ENCODE assay signal across 21 cellular contexts in the genomic region with DNA sequence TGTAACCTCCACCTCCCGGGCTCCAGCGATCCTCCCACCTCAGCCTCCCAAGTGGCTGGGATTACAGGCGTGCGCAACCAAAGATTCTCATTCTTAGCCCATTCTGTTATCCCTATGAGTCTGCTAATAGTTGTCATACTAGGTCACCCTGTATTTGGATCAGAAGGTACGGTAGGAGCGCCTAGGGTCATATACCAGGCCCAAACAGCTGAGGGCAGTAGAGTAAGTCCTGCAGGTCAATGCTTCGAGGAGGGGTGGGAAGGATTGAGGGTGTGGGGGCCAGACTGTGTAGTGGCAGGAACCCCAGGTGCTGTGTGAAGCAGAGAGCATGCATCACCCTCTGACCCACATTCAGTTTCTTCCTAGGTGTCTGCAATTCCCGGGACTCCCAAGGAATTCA. TPM values are rescaled to one million over a fixed set of nuclear protein-coding genes. Genes with fewer than 3 reads are reported as not detected.
A peak's percentile ranks its signal among the peaks of the same experiment; 100 is the strongest.
DNase-seq lines count a peak whose midpoint lies in the region; ATAC-seq and TF ChIP-seq lines count a peak whose summit lies in the region.
"Had no signal": no experiment of that assay in that cellular context is flagged by ENCODE, and none has a peak within 500 bp of the region (broad histone marks: within the 10 kb centered on the region; RNA-seq: fewer than 3 reads in every experiment).

No MANE protein-coding gene starts in this region.

- peaks cover 17% of the 10 kb centered on the region for H3K4me1 ChIP-seq in OCI-LY3 (ENCODE audit: low read length)
- no peaks in the 10 kb centered on the region for H3K4me1 ChIP-seq in neural progenitor cell
- H3K4me1 ChIP-seq in PC-9 (replicated peaks; ENCODE audit: insufficient read depth), result no peaks in the 10 kb centered on the region
- H3K4me1 ChIP-seq: ascending aorta, testis had no signal

- H2AFZ ChIP-seq in OCI-LY3 (ENCODE audit: low read depth, low read length) (no peak overlapping the region), neural progenitor cell (replicated peaks) (no peak overlapping the region), PC-9 (no peak overlapping the region)

- H3K27me3 Mint-ChIP-seq in CD4-positive, alpha-beta T cell, result no peaks in the 10 kb centered on the region
- peaks cover 9% of the 10 kb centered on the region for H3K27me3 Mint-ChIP-seq in neural progenitor cell (ENCODE audit: insufficient read depth, low read depth)
- H3K27me3 Mint-ChIP-seq: activated naive CD8-positive, alpha-beta T cell treated with anti-CD3 and anti-CD28 coated beads, Interleukin-2, amount 10 ng/mL, durations not matched to agents 7 days and 5 days had no signal

- POLR2A ChIA-PET in CD4-positive, alpha-beta T cell (lab: Charles Lee), result interaction anchor here (0.9 to 1.5 kb wide), 2 partner anchors 54 to 56 kb away, joined by 3 to 6 read pairs; a partner anchor contains a TSS
- POLR2A ChIA-PET in PC-9 (lab: Charles Lee; ENCODE audit: unreplicated experiment), result no interaction called here

- DNase-seq in CD4-positive, alpha-beta T cell, result no peak
- DNase-seq in neural progenitor cell (ENCODE audit: low spot score) (no peak), PC-9 (no peak), Right ventricle myocardium inferior (ENCODE audit: missing footprints) (no peak)
- no peak for DNase-seq in stimulated activated effector memory CD8-positive, alpha-beta T cell treated with anti-CD3 and anti-CD28 coated beads, Interleukin-12 subunit alpha, Interleukin-12 subunit beta, amount 100 ng/mL, for 72 hours (ENCODE audit: low spot score in 2 of 2)
- DNase-seq: SIG-M5 had no signal

- peaks cover 31% of the 10 kb centered on the region for H3K4me1 Mint-ChIP-seq in CD4-positive, alpha-beta T cell (ENCODE audit: low read depth)
- peaks cover 6% of the 10 kb centered on the region for H3K4me1 Mint-ChIP-seq in neural progenitor cell
- peaks cover 16% of the 10 kb centered on the region for H3K4me1 Mint-ChIP-seq in stimulated activated effector memory CD8-positive, alpha-beta T cell treated with anti-CD3 and anti-CD28 coated beads, Interleukin-12 subunit alpha, Interleukin-12 subunit beta, amount 100 ng/mL, for 72 hours

- H3K4me2 ChIP-seq in OCI-LY3 (ENCODE audit: low read length) (no peak overlapping the region), neural progenitor cell (no peak overlapping the region), PC-9 (no peak overlapping the region)

- H3K4me3 Mint-ChIP-seq in CD4-positive, alpha-beta T cell, result peak overlapping the region; percentile 36
- no peak overlapping the region for H3K4me3 Mint-ChIP-seq in neural progenitor cell
- H3K4me3 Mint-ChIP-seq in stimulated activated effector memory CD8-positive, alpha-beta T cell treated with anti-CD3 and anti-CD28 coated beads, Interleukin-12 subunit alpha, Interleukin-12 subunit beta, amount 100 ng/mL, for 72 hours, result no peak overlapping the region
- H3K4me3 Mint-ChIP-seq: activated naive CD8-positive, alpha-beta T cell treated with anti-CD3 and anti-CD28 coated beads, Interleukin-2, amount 10 ng/mL, durations not matched to agents 7 days and 5 days; immature natural killer cell; natural killer cell had no signal

- no peaks in the 10 kb centered on the region for H3K36me3 ChIP-seq in OCI-LY3 (replicated peaks; ENCODE audit: low read depth, low read length)
- no peaks in the 10 kb centered on the region for H3K36me3 ChIP-seq in neural progenitor cell
- no peaks in the 10 kb centered on the region for H3K36me3 ChIP-seq in PC-9 (ENCODE audit: low read depth)
- H3K36me3 ChIP-seq: ascending aorta, MG63 had no signal

- H3F3A ChIP-seq in neural progenitor cell (ENCODE audit: low read depth) (no peaks in the 10 kb centered on the region), PC-9 (ENCODE audit: insufficient read depth, low read depth) (peaks cover 16% of the 10 kb centered on the region; the same call in 1 of the 2 replicates)

- no peak for TF ChIP-seq CTCF in CD4-positive, alpha-beta T cell (IDR thresholded peaks at IDR 0.05)
- TF ChIP-seq CTCF in GM12872 (IDR thresholded peaks at IDR 0.05; ENCODE audit: insufficient read depth, low read depth, low read length) (peak; percentile 41; the same call in 1 of the 3 replicates), OCI-LY3 (IDR thresholded peaks at IDR 0.05; ENCODE audit: low read depth, low read length) (peak; percentile 33), neural progenitor cell (IDR thresholded peaks at IDR 0.05) (no peak), PC-9 (conservative IDR thresholded peaks at IDR 0.05) (no peak)

- H3K27me3 ChIP-seq in CD4-positive, alpha-beta T cell (ENCODE audit: control insufficient read depth, insufficient read depth, low read length), result no peaks in the 10 kb centered on the region
- no peaks in the 10 kb centered on the region for H3K27me3 ChIP-seq in OCI-LY3 (ENCODE audit: low read depth, low read length)
- no peaks in the 10 kb centered on the region for H3K27me3 ChIP-seq in neural progenitor cell
- H3K27me3 ChIP-seq in PC-9 (ENCODE audit: insufficient read depth, low read depth), result no peaks in the 10 kb centered on the region
- H3K27me3 ChIP-seq: ascending aorta, MG63, testis had no signal

- no TSS peak for BruUV-seq in PC-9 (replicated peaks; lab: Mats Ljungman, UMichigan)

- H3K4me3 ChIP-seq in OCI-LY3 (ENCODE audit: low read length) (no peak overlapping the region), neural progenitor cell (no peak overlapping the region), PC-9 (no peak overlapping the region)
- H3K4me3 ChIP-seq: ascending aorta, lung, MG63, testis had no signal

- no peaks in the 10 kb centered on the region for H4K20me1 ChIP-seq in OCI-LY3 (ENCODE audit: insufficient read depth, low read length)
- H4K20me1 ChIP-seq in neural progenitor cell (ENCODE audit: low read depth), result no peaks in the 10 kb centered on the region
- H4K20me1 ChIP-seq in PC-9 (ENCODE audit: insufficient read depth), result no peaks in the 10 kb centered on the region

- no peaks in the 10 kb centered on the region for H3K9me3 Mint-ChIP-seq in CD4-positive, alpha-beta T cell
- H3K9me3 Mint-ChIP-seq in neural progenitor cell, result peaks cover 7% of the 10 kb centered on the region
- no peaks in the 10 kb centered on the region for H3K9me3 Mint-ChIP-seq in stimulated activated effector memory CD8-positive, alpha-beta T cell treated with anti-CD3 and anti-CD28 coated beads, Interleukin-12 subunit alpha, Interleukin-12 subunit beta, amount 100 ng/mL, for 72 hours
- H3K9me3 Mint-ChIP-seq: activated naive CD8-positive, alpha-beta T cell treated with anti-CD3 and anti-CD28 coated beads, Interleukin-2, amount 10 ng/mL, durations not matched to agents 7 days and 5 days; immature natural killer cell had no signal

- H3K9ac ChIP-seq in OCI-LY3 (ENCODE audit: low read length) (no peak overlapping the region), neural progenitor cell (no peak overlapping the region)

- H3K79me2 ChIP-seq in OCI-LY3 (ENCODE audit: low read length) (peaks cover 3% of the 10 kb centered on the region; the same call in 1 of the 2 replicates), neural progenitor cell (ENCODE audit: low read depth) (no peaks in the 10 kb centered on the region), PC-9 (ENCODE audit: low read depth) (no peaks in the 10 kb centered on the region)

- H3K27ac ChIP-seq in CD4-positive, alpha-beta T cell (ENCODE audit: low read depth, low read length), result no peak overlapping the region
- H3K27ac ChIP-seq in OCI-LY3 (ENCODE audit: low read length) (no peak overlapping the region), neural progenitor cell (no peak overlapping the region), PC-9 (no peak overlapping the region)
- H3K27ac ChIP-seq: ascending aorta, testis had no signal

- no peaks in the 10 kb centered on the region for H3K9me3 ChIP-seq in CD4-positive, alpha-beta T cell (ENCODE audit: control insufficient read depth, low read length)
- H3K9me3 ChIP-seq in OCI-LY3 (ENCODE audit: insufficient read depth, low read length) (no peaks in the 10 kb centered on the region), neural progenitor cell (ENCODE audit: low read depth) (no peaks in the 10 kb centered on the region), PC-9 (ENCODE audit: insufficient read depth, low read depth) (no peaks in the 10 kb centered on the region)
- H3K9me3 ChIP-seq: ascending aorta, MG63, testis had no signal

- H3K27ac Mint-ChIP-seq in CD4-positive, alpha-beta T cell, result no peak overlapping the region
- peak overlapping the region; percentile 85 for H3K27ac Mint-ChIP-seq in neural progenitor cell
- no peak overlapping the region for H3K27ac Mint-ChIP-seq in stimulated activated effector memory CD8-positive, alpha-beta T cell treated with anti-CD3 and anti-CD28 coated beads, Interleukin-12 subunit alpha, Interleukin-12 subunit beta, amount 100 ng/mL, for 72 hours
- H3K27ac Mint-ChIP-seq: activated naive CD8-positive, alpha-beta T cell treated with anti-CD3 and anti-CD28 coated beads, Interleukin-2, amount 10 ng/mL, durations not matched to agents 7 days and 5 days had no signal

- intact Hi-C loops in CD4-positive, alpha-beta T cell (cut with DNase I, micrococcal nuclease), result no loop called here
- intact Hi-C loops in PC-9 (cut with micrococcal nuclease; ENCODE audit: unreplicated experiment), result loop anchor here (2.0 to 5.0 kb wide), 4 partner anchors 34 to 711 kb away; a partner anchor contains a TSS
- intact Hi-C loops in Right ventricle myocardium inferior (cut with DNase I), result loop anchor here (5.0 kb wide), 1 partner anchor 36 kb away; a partner anchor contains a TSS

- H3K9me2 ChIP-seq in PC-9 (ENCODE audit: insufficient read depth), result no peaks in the 10 kb centered on the region

- no peak for ATAC-seq in CD4-positive, alpha-beta T cell (ENCODE audit: poor library complexity)
- no peak for ATAC-seq in stimulated activated effector memory CD8-positive, alpha-beta T cell treated with anti-CD3 and anti-CD28 coated beads, Interleukin-12 subunit alpha, Interleukin-12 subunit beta, amount 100 ng/mL, for 72 hours
- ATAC-seq in Right ventricle myocardium inferior, result no peak

- peaks cover 24% of the 10 kb centered on the region for H3K36me3 Mint-ChIP-seq in CD4-positive, alpha-beta T cell (ENCODE audit: low read depth)
- peaks cover 1% of the 10 kb centered on the region for H3K36me3 Mint-ChIP-seq in neural progenitor cell
- peaks cover 22% of the 10 kb centered on the region for H3K36me3 Mint-ChIP-seq in stimulated activated effector memory CD8-positive, alpha-beta T cell treated with anti-CD3 and anti-CD28 coated beads, Interleukin-12 subunit alpha, Interleukin-12 subunit beta, amount 100 ng/mL, for 72 hours
- H3K36me3 Mint-ChIP-seq: natural killer cell had no signal

- CTCF ChIA-PET in CD4-positive, alpha-beta T cell (lab: Charles Lee), result interaction anchor here (0.7 to 1.9 kb wide), 4 partner anchors 50 to 174 kb away, joined by 3 to 13 read pairs (median 8); no protein-coding TSS in a partner anchor
- CTCF ChIA-PET in PC-9 (lab: Charles Lee), result interaction anchor here (0.5 to 0.8 kb wide), 4 partner anchors 24 to 390 kb away, joined by 3 to 5 read pairs (median 4); no protein-coding TSS in a partner anchor

RNA-seq across cellular contexts. Expression of a gene that starts 22.7 kb away (rescaled TPM):
- total RNA-seq in CD4-positive, alpha-beta T cell, result not detected
- total RNA-seq in neural progenitor cell (ENCODE audit: low replicate concordance) (17.2 and 17.4 TPM in 2 replicates), PC-9 (2021) (1.1 and 1.4 TPM in 2 replicates), Right ventricle myocardium inferior (0.51 TPM)
- total RNA-seq: ascending aorta; endothelial cell of umbilical vein; mononuclear cell; natural killer cell; osteocyte; T-helper 2 cell treated with Interferon-gamma antibody and Interleukin-4, amounts not matched to agents 100 ng/mL and 5 ng/mL, for 36 hours had no signal

RNA-seq across cellular contexts. Expression of a gene that starts 34.8 kb away (rescaled TPM):
- total RNA-seq in CD4-positive, alpha-beta T cell, result 1 to 10 TPM; 3.3 to 4.1 TPM
- 6.2 and 9.5 TPM in 2 replicates for total RNA-seq in neural progenitor cell (ENCODE audit: low replicate concordance)
- total RNA-seq in PC-9 (2021), result 19.0 and 26.0 TPM in 2 replicates
- total RNA-seq in Right ventricle myocardium inferior, result 5.2 TPM

RNA-seq across cellular contexts. Expression of a gene that starts 35.6 kb away (rescaled TPM):
- total RNA-seq in CD4-positive, alpha-beta T cell, result 10 to 100 TPM; 17.5 to 18.2 TPM
- total RNA-seq in neural progenitor cell (ENCODE audit: low replicate concordance) (23.2 and 54.9 TPM in 2 replicates), PC-9 (2021) (60.6 and 69.0 TPM in 2 replicates), Right ventricle myocardium inferior (12.3 TPM)

RNA-seq across cellular contexts. Expression of a gene that starts 54.3 kb away (rescaled TPM):
- total RNA-seq in CD4-positive, alpha-beta T cell, result not detected
- total RNA-seq in neural progenitor cell (ENCODE audit: low replicate concordance) (not detected in 2 replicates), PC-9 (2021) (not detected in 2 replicates), Right ventricle myocardium inferior (not detected)
- total RNA-seq: activated naive CD8-positive, alpha-beta T cell treated with anti-CD3 and anti-CD28 coated beads, Interleukin-2, amount 10 ng/mL, durations not matched to agents 7 days and 5 days; endothelial cell of umbilical vein; HT-29; left cardiac atrium; lung; mononuclear cell; natural killer cell; osteocyte; T-helper 2 cell treated with Interferon-gamma antibody and Interleukin-4, amounts not matched to agents 100 ng/mL and 5 ng/mL, for 36 hours; testis had no signal

Comparison
In these comparisons a context has a peak if more than half of its experiments do, and no peak if none do; other contexts are left out.
1. CTCF ChIP-seq: peak in GM12872 (single experiment) and OCI-LY3 (single experiment); none in CD4-positive, alpha-beta T cell (single experiment), neural progenitor cell (single experiment) and PC-9 (single experiment).
2. intact Hi-C loops: an anchor here in PC-9 (2.0 to 5.0 kb wide) and Right ventricle myocardium inferior (5.0 kb wide); none called in CD4-positive, alpha-beta T cell.